Comparison of ENCODE assay signal across 28 cellular contexts in genomic region chr13:80871481-80871880, GRCh38.
DNase-seq lines count a peak whose midpoint lies in the region; ATAC-seq, FAIRE-seq and TF ChIP-seq lines count a peak whose summit lies in the region.
"Had no signal": no experiment of that assay in that cellular context is flagged by ENCODE, and none has a peak within 500 bp of the region (broad histone marks: within the 10 kb centered on the region; RNA-seq: fewer than 3 reads in every experiment).

No MANE protein-coding gene starts in this region.

- in situ Hi-C loops in mammary epithelial cell (cut with MboI; ENCODE audit: low sequenced_read_pairs in 2 of 2), result no loop called here

- DNase-seq in HTR-8/SVneo (ENCODE audit: insufficient read length, low spot score), result peak; percentile 4
- DNase-seq in mammary epithelial cell, result peak; percentile 41
- peak; percentile 17 for DNase-seq in fibroblast of the conjunctiva (ENCODE audit: low read depth)
- peak; percentile 15 for DNase-seq in smooth muscle cell of the brain vasculature (ENCODE audit: low read depth, low spot score)
- DNase-seq in KG1 (lab: John Stamatoyannopoulos, UW), result no peak
- no peak for DNase-seq in activated gamma-delta T cell treated with Interleukin-2 at 50 U/mL for 16 hours
- DNase-seq: activated CD8-positive, alpha-beta memory T cell treated with anti-CD3 and anti-CD28 coated beads, Interleukin-2, amount 50 U/mL, for 4 hours; activated effector memory CD4-positive, alpha-beta T cell treated with Interleukin-2 at 50 U/mL for 16 hours; CD4-positive, alpha-beta memory T cell; effector memory CD4-positive, alpha-beta T cell; hippocampal formation; Kasumi-1; naive thymus-derived CD8-positive, alpha-beta T cell; NCI-H1092 treated with DMSO at 0.1 percent for 48 hours; NCI-H2081; NCI-H446 treated with DMSO at 0.1 percent for 48 hours; ovary; stimulated activated CD4-positive, alpha-beta T cell treated with anti-CD3 and anti-CD28 coated beads, Interleukin-2, amount 100 ng/mL, for 24 hours; stimulated activated naive CD4-positive, alpha-beta T cell; T-helper 17 cell; WERI-Rb-1 had no signal

- no peaks in the 10 kb centered on the region for H3K36me3 ChIP-seq in mammary epithelial cell (ENCODE audit: insufficient read depth, low read length)
- H3K36me3 ChIP-seq: ovary, thoracic aorta, WERI-Rb-1 had no signal

- no peak overlapping the region for H3K4me2 ChIP-seq in mammary epithelial cell (ENCODE audit: insufficient read depth, low read depth, low read length)

- intact Hi-C loops in mammary epithelial cell (cut with micrococcal nuclease), result no loop called here

- H3K9ac ChIP-seq in mammary epithelial cell (ENCODE audit: insufficient read depth, low read length), result no peak overlapping the region

- no peak overlapping the region for H2AFZ ChIP-seq in mammary epithelial cell (ENCODE audit: low read depth, low read length)

- CTCF ChIA-PET in mammary epithelial cell (lab: Charles Lee; ENCODE audit: low non-redundant PET), result no interaction called here

- H3K79me2 ChIP-seq in mammary epithelial cell (ENCODE audit: insufficient read depth, low read length), result no peaks in the 10 kb centered on the region

- H3K4me1 ChIP-seq in mammary epithelial cell (ENCODE audit: insufficient read depth, low read length), result no peaks in the 10 kb centered on the region

- no peaks in the 10 kb centered on the region for H4K20me1 ChIP-seq in mammary epithelial cell (ENCODE audit: insufficient read depth, low read length)

- H3K27me3 ChIP-seq in mammary epithelial cell (ENCODE audit: insufficient read depth, low read length), result no peaks in the 10 kb centered on the region
- H3K27me3 ChIP-seq: ovary had no signal

- dilution Hi-C loops in mammary epithelial cell (cut with HindIII; ENCODE audit: low sequenced_read_pairs), result no loop called here

- no peaks in the 10 kb centered on the region for H3K9me3 ChIP-seq in mammary epithelial cell (replicated peaks; ENCODE audit: insufficient read depth, low read length)
- H3K9me3 ChIP-seq: ovary, thoracic aorta had no signal

- no peak overlapping the region for H3K4me3 ChIP-seq in mammary epithelial cell (replicated peaks in 1 of 3; ENCODE audit: insufficient read depth in 1 of 3, low read depth in 2 of 3, low read length in 3 of 3)
- H3K4me3 ChIP-seq: GM12878, ovary, thoracic aorta had no signal

- no peak for TF ChIP-seq CTCF in mammary epithelial cell (conservative IDR thresholded peaks at IDR 0.05 in 1 of 2, IDR thresholded peaks at IDR 0.05 in 1 of 2; ENCODE audit: extremely low read depth in 1 of 2, insufficient read depth in 1 of 2, low read depth in 1 of 2, low read length in 2 of 2)

- 81% methylated on average over 4 of the region's 4 CpGs for WGBS in mammary epithelial cell (ENCODE audit: low coverage, missing lambda C conversion rate)

- FAIRE-seq in HTR-8/SVneo (lab: Jason Lieb, UNC), result no peak
- FAIRE-seq: GM12878, GM19239, H1, keratinocyte had no signal

- ATAC-seq in HG03175 (IDR thresholded peaks at IDR 0.05; ENCODE audit: unreplicated experiment), result no peak
- ATAC-seq: GM12878; naive thymus-derived CD8-positive, alpha-beta T cell; Panc1; T-helper 17 cell had no signal

- BruUV-seq in mammary epithelial cell (replicated peaks; lab: Mats Ljungman, UMichigan), result no TSS peak

- no peak overlapping the region for H3K27ac ChIP-seq in mammary epithelial cell (ENCODE audit: insufficient read depth, low read depth, low read length)
- H3K27ac ChIP-seq: ovary, thoracic aorta, WERI-Rb-1 had no signal

Comparison
In these comparisons a context has a peak if more than half of its experiments do, and no peak if none do; other contexts are left out.
1. DNase-seq: peak in HTR-8/SVneo (single experiment), mammary epithelial cell (single experiment), fibroblast of the conjunctiva (single experiment) and smooth muscle cell of the brain vasculature (single experiment); none in KG1 (single experiment) and activated gamma-delta T cell treated with Interleukin-2 at 50 U/mL for 16 hours (single experiment).